Comparison of ENCODE assay signal across 8 cellular contexts in genomic region chr15:78565097-78565950, GRCh38. TPM values are rescaled to one million over a fixed set of nuclear protein-coding genes. Genes with fewer than 3 reads are reported as not detected.
DNase-seq lines count a peak whose midpoint lies in the region; ATAC-seq and TF ChIP-seq lines count a peak whose summit lies in the region.

CHRNA5 (plus strand) TSS chr15:78565520; CDS start chr15:78565720, 200 bp downstream.

- peak; percentile 63 for DNase-seq in GM12864 (ENCODE audit: low read depth)
- peak; percentile 88 for DNase-seq in NCI-H1694 (lab: John Stamatoyannopoulos, UW)
- peak; percentile 31 to 67 (median 44) for DNase-seq in T-helper 2 cell
- DNase-seq in astrocyte of the cerebellum (ENCODE audit: low read depth), result peak; percentile 70
- peak; percentile 78 for DNase-seq in iPS DF 4.7 (ENCODE audit: extremely low read depth, low spot score)
- DNase-seq in smooth muscle cell (lab: John Stamatoyannopoulos, UW; ENCODE audit: unreplicated experiment), result peak; percentile 73

- H3K27me3 ChIP-seq in smooth muscle cell (ENCODE audit: low read depth), result peaks cover 10% of the 10 kb centered on the region

- peak; percentile 76 for ATAC-seq in HG02840 (IDR thresholded peaks at IDR 0.05; ENCODE audit: low FRiP score, unreplicated experiment)
- no peak for ATAC-seq in GM18519 (IDR thresholded peaks at IDR 0.05; ENCODE audit: low FRiP score, unreplicated experiment)

- H3K9ac ChIP-seq in smooth muscle cell (ENCODE audit: low read depth), result no peak within 1 kb of the TSS

- H3K27ac ChIP-seq in smooth muscle cell (ENCODE audit: low read depth), result no peak within 1 kb of the TSS

- peak within 1 kb of the TSS; percentile 80 for H3K4me3 ChIP-seq in GM12864 (ENCODE audit: low read depth, low read length)
- H3K4me3 ChIP-seq in astrocyte of the cerebellum (ENCODE audit: low read depth, low read length), result peak within 1 kb of the TSS; percentile 74
- peak within 1 kb of the TSS; percentile 56 for H3K4me3 ChIP-seq in smooth muscle cell

- no peaks in the 10 kb centered on the region for H3K36me3 ChIP-seq in smooth muscle cell (ENCODE audit: low read depth)

- TF ChIP-seq CTCF in GM12864 (IDR thresholded peaks at IDR 0.05; ENCODE audit: low read depth, low read length, missing control alignments) (no peak), astrocyte of the cerebellum (IDR thresholded peaks at IDR 0.05; ENCODE audit: low read depth, low read length, missing control alignments) (no peak), smooth muscle cell (IDR thresholded peaks at IDR 0.05; ENCODE audit: borderline replicate concordance, insufficient read depth, poor library complexity, severe bottlenecking) (no peak)

- WGBS in smooth muscle cell (ENCODE audit: low lambda C conversion rate), result 2% methylated on average over 36 of the region's 75 CpGs

- in situ Hi-C loops in astrocyte of the cerebellum (cut with HindIII; ENCODE audit: low sequenced_read_pairs), result no loop called here

- H2AFZ ChIP-seq in smooth muscle cell (ENCODE audit: low read depth), result peak within 1 kb of the TSS; percentile 92

- H3K79me2 ChIP-seq in smooth muscle cell (ENCODE audit: low read depth), result no peaks in the 10 kb centered on the region

- no peaks in the 10 kb centered on the region for H3K4me1 ChIP-seq in smooth muscle cell (ENCODE audit: low read depth)

- peak within 1 kb of the TSS; percentile 86 for H3K4me2 ChIP-seq in smooth muscle cell

- no peaks in the 10 kb centered on the region for H4K20me1 ChIP-seq in smooth muscle cell (ENCODE audit: low read depth)

- H3K9me3 ChIP-seq in smooth muscle cell (replicated peaks; ENCODE audit: low read depth), result no peaks in the 10 kb centered on the region

- no peaks in the 10 kb centered on the region for H3F3A ChIP-seq in smooth muscle cell (ENCODE audit: low read depth)

RNA-seq across cellular contexts. Expression of gene CHRNA5, which starts in this region (rescaled TPM):
- total RNA-seq in smooth muscle cell, result 0.85 and 3.7 TPM in 2 replicates
- polyA plus RNA-seq in smooth muscle cell, result 0.85 and 2.4 TPM in 2 replicates
